Comparison of ENCODE assay signal across 31 cellular contexts in genomic region chr17:40717776-40718175, GRCh38. TPM values are rescaled to one million over a fixed set of nuclear protein-coding genes. Genes with fewer than 3 reads are reported as not detected.
"Had no signal": no experiment of that assay in that cellular context is flagged by ENCODE, and none has a peak within 500 bp of the region (broad histone marks: within the 10 kb centered on the region; RNA-seq: fewer than 3 reads in every experiment).

No MANE protein-coding gene starts in this region.

- H3K4me3 ChIP-seq: colonic mucosa, esophagus squamous epithelium, heart right ventricle, left lung, lower lobe of right lung had no signal

- H3K9me3 Mint-ChIP-seq: dendritic cell treated with granulocyte-macrophage colony-stimulating factor and Interleukin-4, amounts not matched to agents 40 ng/mL and 50 ng/mL, for 4 days; effector memory CD8-positive, alpha-beta T cell had no signal

- ATAC-seq: effector memory CD8-positive, alpha-beta T cell; esophagus mucosa; heart right ventricle; left cardiac atrium; left lung; left ventricle myocardium superior; lower lobe of right lung had no signal

- H3K27ac ChIP-seq: colonic mucosa, epithelial cell of prostate, esophagus squamous epithelium, heart right ventricle, left lung, lower lobe of right lung had no signal

- DNase-seq: colonic mucosa; cortex of kidney; effector CD8-positive, alpha-beta T cell; effector memory CD8-positive, alpha-beta T cell; endodermal cell; erythroblast; esophagus squamous epithelium; foreskin fibroblast; glutamatergic neuron; head of caudate nucleus; heart right ventricle; hippocampal formation; left cardiac atrium; left lung; left ventricle myocardium superior; lower lobe of right lung; mesendoderm; midbrain had no signal

- H3K4me1 ChIP-seq: colonic mucosa, esophagus squamous epithelium, heart right ventricle, left lung, lower lobe of right lung had no signal

- H3K36me3 ChIP-seq: colonic mucosa, esophagus squamous epithelium, heart right ventricle, left lung, lower lobe of right lung had no signal

- H3K9me3 ChIP-seq: colonic mucosa, esophagus squamous epithelium, heart right ventricle, left lung, lower lobe of right lung had no signal

- H3K4me3 Mint-ChIP-seq: dendritic cell treated with granulocyte-macrophage colony-stimulating factor and Interleukin-4, amounts not matched to agents 40 ng/mL and 50 ng/mL, for 4 days; effector memory CD8-positive, alpha-beta T cell; endodermal cell had no signal

- H3K27ac Mint-ChIP-seq: dendritic cell treated with granulocyte-macrophage colony-stimulating factor and Interleukin-4, amounts not matched to agents 40 ng/mL and 50 ng/mL, for 4 days; effector memory CD8-positive, alpha-beta T cell; endodermal cell had no signal

- H3K27me3 ChIP-seq: colonic mucosa had no signal

RNA-seq across cellular contexts. Expression of gene KRT24, which starts 14.2 kb away (rescaled TPM):
- total RNA-seq: chondrocyte, dermis microvascular lymphatic vessel endothelial cell, endodermal cell, frontal cortex, glomerular endothelial cell, heart right ventricle, kidney epithelial cell, left cardiac atrium, left lung, left ventricle myocardium superior, lower leg skin, lower lobe of right lung, lung microvascular endothelial cell, mononuclear cell had no signal
- polyA plus RNA-seq: heart right ventricle had no signal

RNA-seq across cellular contexts. Expression of gene KRT25, which starts 37.4 kb away (rescaled TPM):
- total RNA-seq: chondrocyte, colonic mucosa, dermis microvascular lymphatic vessel endothelial cell, endodermal cell, esophagus mucosa, esophagus squamous epithelium, frontal cortex, glomerular endothelial cell, heart right ventricle, kidney epithelial cell, left cardiac atrium, left lung, left ventricle myocardium superior, lower lobe of right lung, lung microvascular endothelial cell, mononuclear cell, mucosa of gallbladder had no signal
- polyA plus RNA-seq: heart right ventricle, keratinocyte had no signal

RNA-seq across cellular contexts. Expression of gene KRT222, which starts 52.8 kb away (rescaled TPM):
- total RNA-seq: chondrocyte, glomerular endothelial cell, kidney epithelial cell, left ventricle myocardium superior, lung microvascular endothelial cell, mononuclear cell had no signal

RNA-seq across cellular contexts. Expression of gene KRT26, which starts 54.2 kb away (rescaled TPM):
- total RNA-seq: chondrocyte, colonic mucosa, dermis microvascular lymphatic vessel endothelial cell, endodermal cell, esophagus mucosa, esophagus squamous epithelium, frontal cortex, glomerular endothelial cell, heart right ventricle, kidney epithelial cell, left cardiac atrium, left lung, left ventricle myocardium superior, lower lobe of right lung, lung microvascular endothelial cell, mononuclear cell, mucosa of gallbladder had no signal
- polyA plus RNA-seq: heart right ventricle, keratinocyte had no signal
